Comparison of ENCODE assay signal across 30 cellular contexts in genomic region chr20:20875716-20876115, GRCh38.
"Had no signal": no experiment of that assay in that cellular context is flagged by ENCODE, and none has a peak within 500 bp of the region (broad histone marks: within the 10 kb centered on the region; RNA-seq: fewer than 3 reads in every experiment).

No MANE protein-coding gene starts in this region.

- H3K4me1 Mint-ChIP-seq: naive thymus-derived CD8-positive, alpha-beta T cell; nephron progenitor cell; neural crest cell; stimulated activated effector memory CD8-positive, alpha-beta T cell treated with anti-CD3 and anti-CD28 coated beads, Interleukin-12 subunit alpha, Interleukin-12 subunit beta, amount 100 ng/mL, for 72 hours; stimulated activated naive B cell treated with anti-CD40 and anti-IgM and Interleukin-4, amounts not matched to agents 10 μg/mL and 1 μg/mL and 100 μg/mL, for 72 hours had no signal

- H3K36me3 Mint-ChIP-seq: naive thymus-derived CD8-positive, alpha-beta T cell; natural killer cell treated with Interleukin-12 subunit alpha and Interleukin-12 subunit beta and Interleukin-15 and Interleukin-18, amount 100 ng/mL, for 72 hours; stimulated activated effector memory CD8-positive, alpha-beta T cell treated with anti-CD3 and anti-CD28 coated beads, Interleukin-12 subunit alpha, Interleukin-12 subunit beta, amount 100 ng/mL, for 72 hours; stimulated activated naive B cell treated with anti-CD40 and anti-IgM and Interleukin-4, amounts not matched to agents 10 μg/mL and 1 μg/mL and 100 μg/mL, for 72 hours had no signal

- H3K9me3 Mint-ChIP-seq: naive thymus-derived CD8-positive, alpha-beta T cell; natural killer cell treated with Interleukin-12 subunit alpha and Interleukin-12 subunit beta and Interleukin-15 and Interleukin-18, amount 100 ng/mL, for 72 hours; stimulated activated effector memory CD8-positive, alpha-beta T cell treated with anti-CD3 and anti-CD28 coated beads, Interleukin-12 subunit alpha, Interleukin-12 subunit beta, amount 100 ng/mL, for 72 hours; stimulated activated naive B cell treated with anti-CD40 and anti-IgM and Interleukin-4, amounts not matched to agents 10 μg/mL and 1 μg/mL and 100 μg/mL, for 72 hours; stimulated activated naive CD8-positive, alpha-beta T cell treated with anti-CD3 and anti-CD28 coated beads, Interleukin-15, Interleukin-2, amounts not matched to agents 100 ng/mL and 50 ng/mL, for 24 hours had no signal

- H3K27ac ChIP-seq: ovary, parathyroid adenoma, psoas muscle, right lobe of liver, sigmoid colon, stomach, thoracic aorta, thyroid gland, tibial nerve, upper lobe of left lung, vagina had no signal

- FAIRE-seq: small intestine, urothelium cell line had no signal

- ATAC-seq: naive thymus-derived CD8-positive, alpha-beta T cell; natural killer cell treated with Interleukin-12 subunit alpha and Interleukin-12 subunit beta and Interleukin-15 and Interleukin-18, amount 100 ng/mL, for 72 hours; psoas muscle; right cardiac atrium; right lobe of liver; stimulated activated effector memory CD8-positive, alpha-beta T cell treated with anti-CD3 and anti-CD28 coated beads, Interleukin-12 subunit alpha, Interleukin-12 subunit beta, amount 100 ng/mL, for 72 hours; stimulated activated naive B cell treated with anti-CD40 and anti-IgM and Interleukin-4, amounts not matched to agents 10 μg/mL and 1 μg/mL and 100 μg/mL, for 72 hours had no signal

- H3K9ac ChIP-seq: parathyroid adenoma had no signal

- H3K4me3 Mint-ChIP-seq: naive thymus-derived CD8-positive, alpha-beta T cell; natural killer cell treated with Interleukin-12 subunit alpha and Interleukin-12 subunit beta and Interleukin-15 and Interleukin-18, amount 100 ng/mL, for 72 hours; nephron progenitor cell; neural crest cell; stimulated activated effector memory CD8-positive, alpha-beta T cell treated with anti-CD3 and anti-CD28 coated beads, Interleukin-12 subunit alpha, Interleukin-12 subunit beta, amount 100 ng/mL, for 72 hours; stimulated activated naive B cell treated with anti-CD40 and anti-IgM and Interleukin-4, amounts not matched to agents 10 μg/mL and 1 μg/mL and 100 μg/mL, for 72 hours; stimulated activated naive CD8-positive, alpha-beta T cell treated with anti-CD3 and anti-CD28 coated beads, Interleukin-15, Interleukin-2, amounts not matched to agents 100 ng/mL and 50 ng/mL, for 24 hours had no signal

- H3K27ac Mint-ChIP-seq: naive thymus-derived CD8-positive, alpha-beta T cell; natural killer cell treated with Interleukin-12 subunit alpha and Interleukin-12 subunit beta and Interleukin-15 and Interleukin-18, amount 100 ng/mL, for 72 hours; nephron progenitor cell; progenitor cell of endocrine pancreas; stimulated activated effector memory CD8-positive, alpha-beta T cell treated with anti-CD3 and anti-CD28 coated beads, Interleukin-12 subunit alpha, Interleukin-12 subunit beta, amount 100 ng/mL, for 72 hours; stimulated activated naive B cell treated with anti-CD40 and anti-IgM and Interleukin-4, amounts not matched to agents 10 μg/mL and 1 μg/mL and 100 μg/mL, for 72 hours; stimulated activated naive CD8-positive, alpha-beta T cell treated with anti-CD3 and anti-CD28 coated beads, Interleukin-15, Interleukin-2, amounts not matched to agents 100 ng/mL and 50 ng/mL, for 24 hours had no signal

- DNase-seq: naive thymus-derived CD8-positive, alpha-beta T cell; nephron progenitor cell; occipital lobe; ovary; posterior cingulate gyrus; psoas muscle; right cardiac atrium; right lobe of liver; sigmoid colon; small intestine; stimulated activated CD4-positive, alpha-beta T cell treated with anti-CD3 and anti-CD28 coated beads, Interleukin-15, amount 100 ng/mL, for 24 hours; stimulated activated CD4-positive, alpha-beta T cell treated with anti-CD3 and anti-CD28 coated beads, Interleukin-2, amount 100 ng/mL, for 24 hours; stimulated activated CD4-positive, alpha-beta T cell treated with anti-CD3 and anti-CD28 coated beads, Interleukin-2, amount 100 ng/mL, for 48 hours; stimulated activated CD4-positive, alpha-beta T cell treated with anti-CD3 and anti-CD28 coated beads, Interleukin-4, amount 100 ng/mL, for 24 hours; stimulated activated naive B cell treated with anti-CD40 and anti-IgM and Interleukin-4, amounts not matched to agents 10 μg/mL and 1 μg/mL and 100 μg/mL, for 72 hours; stimulated activated naive CD4-positive, alpha-beta T cell treated with Interleukin-2 at 50 U/mL for 16 hours; stomach; thyroid gland; trophoblast cell; upper lobe of left lung had no signal

- H3K79me2 ChIP-seq: parathyroid adenoma had no signal

- H3K4me1 ChIP-seq: parathyroid adenoma, psoas muscle, right lobe of liver, sigmoid colon, stomach, thyroid gland, tibial nerve, upper lobe of left lung, vagina had no signal

- H3K36me3 ChIP-seq: ovary, right lobe of liver, sigmoid colon, stomach, thoracic aorta, thyroid gland, tibial nerve, upper lobe of left lung, vagina had no signal

- H2AFZ ChIP-seq: parathyroid adenoma had no signal

- H3K4me3 ChIP-seq: ovary, psoas muscle, right lobe of liver, sigmoid colon, stomach, thoracic aorta, thyroid gland, tibial nerve, upper lobe of left lung, vagina had no signal

- H3K27me3 ChIP-seq: ovary, thyroid gland, tibial nerve, upper lobe of left lung, vagina had no signal

- H3K9me3 ChIP-seq: ovary, psoas muscle, right lobe of liver, sigmoid colon, stomach, thoracic aorta, thyroid gland, tibial nerve, upper lobe of left lung, vagina had no signal
